ENCODE assay signal across 8 cellular contexts in the genomic region with DNA sequence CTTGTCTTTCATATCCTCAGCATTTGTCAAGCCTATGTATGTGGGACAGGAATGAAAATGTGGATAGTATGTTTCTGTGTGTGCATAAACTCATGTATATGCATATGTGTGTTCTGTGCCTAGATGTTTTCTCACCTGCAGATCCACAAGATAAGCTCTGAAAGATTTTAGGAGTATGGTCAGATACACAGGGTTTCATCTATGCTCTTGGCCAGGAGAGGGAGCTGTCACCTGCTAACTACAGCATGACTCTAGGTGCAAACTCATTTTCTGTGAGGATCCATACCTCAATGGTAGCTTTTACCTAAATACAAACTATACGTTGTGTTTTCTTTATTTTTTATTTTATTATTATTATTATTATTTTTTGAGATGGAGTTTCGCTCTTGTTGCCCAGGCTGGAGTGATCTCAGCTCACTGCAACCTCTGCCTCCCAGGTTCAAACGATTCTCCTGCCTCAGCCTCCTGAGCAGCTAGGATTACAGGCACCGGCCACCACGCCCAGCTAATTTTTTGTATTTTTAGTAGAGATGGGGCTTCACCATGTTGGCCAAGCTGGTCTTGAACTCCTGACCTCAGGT. TPM values are rescaled to one million over a fixed set of nuclear protein-coding genes. Genes with fewer than 3 reads are reported as not detected.
DNase-seq lines count a peak whose midpoint lies in the region; ATAC-seq, FAIRE-seq and TF ChIP-seq lines count a peak whose summit lies in the region.
"Not testable (repeated sequence)": the region's sequence is repeated elsewhere in the genome, so short reads cannot be mapped to it uniquely, and the experiment has no call there.

No MANE protein-coding gene starts in this region.

- not testable (repeated sequence) for H3K27ac ChIP-seq in heart left ventricle, prostate gland, vagina

- not testable (repeated sequence) for H3K9me3 ChIP-seq in T-helper 17 cell (ENCODE audit: control insufficient read depth, low read length, poor library complexity, severe bottlenecking); heart left ventricle; prostate gland; vagina

- not testable (repeated sequence) for H3K4me3 ChIP-seq in NB4 (ENCODE audit: low read depth, low read length); heart left ventricle; prostate gland; vagina

- H3K27me3 Mint-ChIP-seq in T-helper 17 cell: not testable (repeated sequence)

- DNase-seq in GM12892 (ENCODE audit: insufficient read length): peak; percentile 5
- DNase-seq in NB4 (ENCODE audit: low read depth): peak; percentile 58
- DNase-seq in T-helper 17 cell: peak; percentile 21 to 51 (median 23)
- peak; percentile 21 for DNase-seq in activated naive CD8-positive, alpha-beta T cell treated with anti-CD3 and anti-CD28 coated beads, Interleukin-2, amount 50 U/mL, for 16 hours (ENCODE audit: low read depth, low spot score)
- peak in 4 of 5 donors; percentile 28 to 43 (median 33) for DNase-seq in heart left ventricle
- peak; percentile 68 for DNase-seq in prostate gland (ENCODE audit: low spot score)
- not testable (repeated sequence) for DNase-seq in vagina (ENCODE audit: extremely low spot score in 2 of 2)

- TF ChIP-seq CTCF in NB4 (IDR thresholded peaks at IDR 0.05; ENCODE audit: low read depth, low read length) (peak; percentile 62), heart left ventricle (IDR thresholded peaks at IDR 0.05) (peak; percentile 53 to 82 (median 69)), prostate gland (IDR thresholded peaks at IDR 0.05) (peak; percentile 40 to 78 (median 76)), vagina (IDR thresholded peaks at IDR 0.05) (peak; percentile 67 to 81 (median 76))

- H3K4me3 Mint-ChIP-seq in T-helper 17 cell: not testable (repeated sequence)

- not testable (repeated sequence) for H3K27ac Mint-ChIP-seq in T-helper 17 cell

- TF ChIP-seq POLR2A in GM12892 (IDR thresholded peaks at IDR 0.05; ENCODE audit: low read depth, low read length); NB4 (IDR thresholded peaks at IDR 0.05; ENCODE audit: extremely low read depth, insufficient read length); heart left ventricle (IDR thresholded peaks at IDR 0.05); prostate gland (IDR thresholded peaks at IDR 0.05); vagina (IDR thresholded peaks at IDR 0.05): not testable (repeated sequence)

- H3K27me3 ChIP-seq in heart left ventricle; prostate gland (replicated peaks; ENCODE audit: insufficient read depth); vagina: not testable (repeated sequence)

- H3K36me3 ChIP-seq in heart left ventricle, prostate gland, vagina: not testable (repeated sequence)

- intact Hi-C loops in heart left ventricle (cut with DNase I): loop anchor here in 9 of 10 donors (1.0 to 5.0 kb wide), 5 partner anchors 70 to 77 kb away; no protein-coding TSS in a partner anchor
- intact Hi-C loops in prostate gland (cut with DNase I): loop anchor here (5.0 kb wide), 1 partner anchor 75 kb away; no protein-coding TSS in a partner anchor
- intact Hi-C loops in vagina (cut with DNase I): not testable (repeated sequence)

- peak; percentile 98 for ATAC-seq in HG02623 (IDR thresholded peaks at IDR 0.05; ENCODE audit: unreplicated experiment)
- peak; percentile 94 for ATAC-seq in T-helper 17 cell
- ATAC-seq in heart left ventricle: peak in 3 of 4 donors; percentile 58 to 65 (median 63)

- 63 to 73% (median 68%) methylated on average over 3 to 5 of the region's 5 CpGs for WGBS in heart left ventricle, 4 donors
- 69% methylated on average over 5 of the region's 5 CpGs for WGBS in prostate gland

- H3K4me1 Mint-ChIP-seq in T-helper 17 cell: not testable (repeated sequence)

- not testable (repeated sequence) for H3K36me3 Mint-ChIP-seq in T-helper 17 cell (ENCODE audit: low read depth)

- FAIRE-seq in GM12892 (lab: Jason Lieb, UNC): peak; percentile 83

- not testable (repeated sequence) for H3K4me1 ChIP-seq in heart left ventricle; prostate gland (replicated peaks); vagina

RNA-seq across cellular contexts. Expression of gene ANXA1, which starts 44.1 kb away (rescaled TPM):
- 3.1 TPM for polyA plus RNA-seq in GM12892 (2012; ENCODE audit: missing spikeins)
- total RNA-seq in T-helper 17 cell (100 to 1,000 TPM; 553 to 928 TPM), heart left ventricle (100 to 1,000 TPM in 3 of 9 donors, 10 to 100 TPM in 6; 29.4 to 139 (median 51.1) TPM), prostate gland (100 to 1,000 TPM in 1 of 2 donors, 10 to 100 TPM in 1; 65.3 to 341 TPM), vagina (834 TPM)
- polyA plus RNA-seq in heart left ventricle: 10 to 100 TPM; 52.7 to 89.9 TPM
